Comparison of ENCODE assay signal across 10 cellular contexts in genomic region chr14:74583689-74584434, GRCh38. TPM values are rescaled to one million over a fixed set of nuclear protein-coding genes. Genes with fewer than 3 reads are reported as not detected.
DNase-seq lines count a peak whose midpoint lies in the region; ATAC-seq and TF ChIP-seq lines count a peak whose summit lies in the region.
"Had no signal": no experiment of that assay in that cellular context is flagged by ENCODE, and none has a peak within 500 bp of the region (broad histone marks: within the 10 kb centered on the region; RNA-seq: fewer than 3 reads in every experiment).

No MANE protein-coding gene starts in this region.

- H3K27ac Mint-ChIP-seq in activated T-cell treated with anti-CD3 and anti-CD28 coated beads, Interleukin-2, amount 50 U/mL, for 72 hours, result no peak overlapping the region

- H3K9me3 ChIP-seq in left ventricle myocardium inferior (replicated peaks), result no peaks in the 10 kb centered on the region

- H3K36me3 Mint-ChIP-seq in activated T-cell treated with anti-CD3 and anti-CD28 coated beads, Interleukin-2, amount 50 U/mL, for 72 hours (ENCODE audit: insufficient read depth in 2 of 2), result peaks cover 0 to 4% of the 10 kb centered on the region in 2 donors

- peak overlapping the region; percentile 76 for H3K27ac ChIP-seq in left ventricle myocardium inferior (replicated peaks)

- no peak for TF ChIP-seq CTCF in left ventricle myocardium inferior (IDR thresholded peaks at IDR 0.05; ENCODE audit: borderline replicate concordance)

- peaks cover 0 to 2% of the 10 kb centered on the region in 2 donors for H3K9me3 Mint-ChIP-seq in activated T-cell treated with anti-CD3 and anti-CD28 coated beads, Interleukin-2, amount 50 U/mL, for 72 hours

- H3K27me3 Mint-ChIP-seq in activated T-cell treated with anti-CD3 and anti-CD28 coated beads, Interleukin-2, amount 50 U/mL, for 72 hours (ENCODE audit: low read depth), result peaks cover 12% of the 10 kb centered on the region

- no peak overlapping the region for H3K4me3 Mint-ChIP-seq in activated T-cell treated with anti-CD3 and anti-CD28 coated beads, Interleukin-2, amount 50 U/mL, for 72 hours

- no peaks in the 10 kb centered on the region for H3K27me3 ChIP-seq in left ventricle myocardium inferior (ENCODE audit: low read depth)

- H3K36me3 ChIP-seq in left ventricle myocardium inferior, result no peaks in the 10 kb centered on the region

- no peak overlapping the region for H3K4me3 ChIP-seq in left ventricle myocardium inferior
- H3K4me3 ChIP-seq: K562 had no signal

- intact Hi-C loops in left ventricle myocardium inferior (cut with micrococcal nuclease), result no loop called here

- peak; percentile 78 to 81 for ATAC-seq in activated T-cell treated with anti-CD3 and anti-CD28 coated beads, Interleukin-2, amount 50 U/mL, for 72 hours (replicated peaks in 1 of 2)
- ATAC-seq in HG02973 (IDR thresholded peaks at IDR 0.05; ENCODE audit: unreplicated experiment), result no peak
- ATAC-seq: K562 had no signal

- H3K4me1 ChIP-seq in left ventricle myocardium inferior, result peaks cover 43% of the 10 kb centered on the region

- peak; percentile 24 to 39 for DNase-seq in activated CD4-positive, alpha-beta T cell treated with anti-CD3 and anti-CD28 coated beads, Interleukin-2, amount 50 U/mL, for 48 hours
- no peak for DNase-seq in activated CD4-positive, alpha-beta T cell treated with anti-CD3 and anti-CD28 coated beads, Interleukin-2, amount 50 U/mL, for 4 hours
- DNase-seq in activated T-cell treated with anti-CD3 and anti-CD28 coated beads, Interleukin-2, amount 50 U/mL, for 72 hours, result peak; percentile 41 to 66
- DNase-seq in left ventricle myocardium inferior, result no peak
- peak; percentile 54 for DNase-seq in stimulated activated CD8-positive, alpha-beta memory T cell treated with anti-CD3 and anti-CD28 coated beads, Interleukin-4, amount 100 ng/mL, for 48 hours
- no peak for DNase-seq in NCI-H524 treated with DMSO at 0.1 percent for 48 hours (lab: John Stamatoyannopoulos, UW)
- DNase-seq in mesenteric fat pad (ENCODE audit: low spot score), result no peak
- DNase-seq: activated CD4-positive, alpha-beta T cell treated with anti-CD3 and anti-CD28 coated beads, Interleukin-2, amount 50 U/mL, for 1 hour had no signal

- H3K4me1 Mint-ChIP-seq in activated T-cell treated with anti-CD3 and anti-CD28 coated beads, Interleukin-2, amount 50 U/mL, for 72 hours (ENCODE audit: low read depth), result peaks cover 55% of the 10 kb centered on the region

RNA-seq across cellular contexts. Expression of gene LTBP2, which starts 28.2 kb away (rescaled TPM):
- total RNA-seq in activated T-cell treated with anti-CD3 and anti-CD28 coated beads, Interleukin-2, amount 50 U/mL, for 72 hours, result under 1 TPM; 0.25 to 0.84 TPM
- total RNA-seq in left ventricle myocardium inferior, result 26.5 TPM
- 58.2 TPM for total RNA-seq in mesenteric fat pad

Comparison
In these comparisons a context has a peak if more than half of its experiments do, and no peak if none do; other contexts are left out.
1. DNase-seq: peak in activated CD4-positive, alpha-beta T cell treated with anti-CD3 and anti-CD28 coated beads, Interleukin-2, amount 50 U/mL, for 48 hours (2 of 2), activated T-cell treated with anti-CD3 and anti-CD28 coated beads, Interleukin-2, amount 50 U/mL, for 72 hours (2 of 2) and stimulated activated CD8-positive, alpha-beta memory T cell treated with anti-CD3 and anti-CD28 coated beads, Interleukin-4, amount 100 ng/mL, for 48 hours (single experiment); none in activated CD4-positive, alpha-beta T cell treated with anti-CD3 and anti-CD28 coated beads, Interleukin-2, amount 50 U/mL, for 4 hours (0 of 2), left ventricle myocardium inferior (single experiment), NCI-H524 treated with DMSO at 0.1 percent for 48 hours (single experiment) and mesenteric fat pad (single experiment).
2. RNA of gene LTBP2, which starts 28.2 kb away (total RNA-seq): 58.2 TPM in mesenteric fat pad (single experiment) and 26.5 TPM in left ventricle myocardium inferior (single experiment); 0.25 to 0.84 TPM in activated T-cell treated with anti-CD3 and anti-CD28 coated beads, Interleukin-2, amount 50 U/mL, for 72 hours; every median in the first group is over 10 times any median in the second.